Comparison of ENCODE assay signal across 1 cellular context in the genomic region with DNA sequence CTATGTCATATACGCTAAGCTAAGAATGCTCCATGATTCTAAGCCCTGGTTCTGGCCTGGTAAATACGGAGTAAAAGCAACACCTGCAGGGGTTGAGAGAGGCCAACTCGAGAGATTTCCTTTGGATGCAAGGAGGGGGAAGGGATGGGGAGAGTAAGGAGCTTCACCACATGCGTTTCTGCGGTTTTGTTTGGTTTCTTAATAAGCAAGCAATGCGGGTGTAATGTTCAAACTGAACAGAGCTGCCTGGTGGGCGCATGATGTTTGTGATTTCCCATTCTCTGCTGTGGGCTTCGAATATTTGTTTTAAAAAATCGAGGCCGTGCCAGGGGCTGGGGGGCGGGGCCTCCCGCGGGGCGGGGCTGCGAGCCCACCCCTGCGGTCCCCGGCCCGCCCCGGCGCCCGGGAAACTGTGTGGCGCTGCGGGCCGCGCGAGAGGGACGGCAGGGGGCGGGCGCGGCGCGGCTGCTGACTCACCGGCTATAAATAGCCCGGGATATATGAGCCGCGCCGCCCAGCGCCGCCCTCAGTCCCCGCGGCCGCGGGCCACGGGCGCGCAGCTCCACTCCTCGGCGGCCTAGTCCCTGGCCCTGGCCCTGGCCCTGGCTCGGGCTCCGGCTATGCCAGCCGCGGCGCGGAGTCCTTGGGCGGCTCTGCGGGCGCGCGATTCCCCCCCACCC.
TF ChIP-seq lines count a peak whose summit lies in the region.

No MANE protein-coding gene starts in this region.

TF ChIP-seq in A549, 52 proteins besides CTCF, POLR2A, EP300 and RAD21 (continued from another document):
- TF ChIP-seq HOXA7 (CRISPR knock-in tag; IDR thresholded peaks at IDR 0.05) (no peak), NFE2L2 (conservative IDR thresholded peaks at IDR 0.05; ENCODE audit: low read length) (no peak; the same call in 1 of the 2 replicates), ZC3H11A (IDR thresholded peaks at IDR 0.05) (no peak), USF2 (IDR thresholded peaks at IDR 0.05) (no peak), KDM1A (IDR thresholded peaks at IDR 0.05; ENCODE audit: low read depth) (no peak), HES2 (IDR thresholded peaks at IDR 0.05) (no peak), RFX5 (IDR thresholded peaks at IDR 0.05) (no peak), MAZ (IDR thresholded peaks at IDR 0.05; ENCODE audit: borderline replicate concordance, low read depth, low read length) (0 out of 2 replicates have a peak, but pooled peaks have one; percentile 46), RNF2 (IDR thresholded peaks at IDR 0.05; ENCODE audit: borderline replicate concordance, low read depth) (no peak), FOXS1 (CRISPR knock-in tag; IDR thresholded peaks at IDR 0.05) (no peak), RARB (CRISPR knock-in tag; IDR thresholded peaks at IDR 0.05) (no peak), JUN (IDR thresholded peaks at IDR 0.05) (peak; percentile 98 to 100), BHLHE40 (IDR thresholded peaks at IDR 0.05; ENCODE audit: low read depth, low read length) (no peak), FOSB (CRISPR knock-in tag; IDR thresholded peaks at IDR 0.05) (no peak), CBX8 (IDR thresholded peaks at IDR 0.05) (no peak), ZNF302 (CRISPR knock-in tag; IDR thresholded peaks at IDR 0.05) (no peak), EHMT2 (IDR thresholded peaks at IDR 0.05; ENCODE audit: low read depth) (no peak), GATA3 (IDR thresholded peaks at IDR 0.05; ENCODE audit: borderline replicate concordance) (peak; percentile 76), E2F6 (IDR thresholded peaks at IDR 0.05; ENCODE audit: borderline replicate concordance, low read depth) (peak; percentile 49; the same call in 1 of the 2 replicates), ESRRA (IDR thresholded peaks at IDR 0.05; ENCODE audit: borderline replicate concordance, low read length) (no peak), CEBPB (IDR thresholded peaks at IDR 0.05) (no peak), CHD2 (IDR thresholded peaks at IDR 0.05; ENCODE audit: low read length, partially characterized antibody) (peak; percentile 71), MAFK (IDR thresholded peaks at IDR 0.05; ENCODE audit: partially characterized antibody) (no peak), RCOR1 (IDR thresholded peaks at IDR 0.05; ENCODE audit: low read depth, low read length) (no peak), CBX2 (IDR thresholded peaks at IDR 0.05; ENCODE audit: borderline replicate concordance, low read depth) (no peak), KDM5A (IDR thresholded peaks at IDR 0.05) (no peak), PHF8 (IDR thresholded peaks at IDR 0.05; ENCODE audit: borderline replicate concordance, low read depth) (no peak; the same call in 1 of the 2 replicates), ZFP36 (IDR thresholded peaks at IDR 0.05; ENCODE audit: borderline replicate concordance, partially characterized antibody) (no peak), TP53 (CRISPR knock-in tag; IDR thresholded peaks at IDR 0.05) (no peak), JUNB (IDR thresholded peaks at IDR 0.05) (peak; percentile 62; the same call in 1 of the 2 replicates), BCL3 (IDR thresholded peaks at IDR 0.05) (peak; percentile 100), ZSCAN20 (CRISPR knock-in tag; IDR thresholded peaks at IDR 0.05) (0 out of 2 replicates have a peak, but pooled peaks have one; percentile 24), NR3C1 (IDR thresholded peaks at IDR 0.05) (no peak), PBX3 (IDR thresholded peaks at IDR 0.05) (peak; percentile 82)
- TF ChIP-seq, protein P1, sequence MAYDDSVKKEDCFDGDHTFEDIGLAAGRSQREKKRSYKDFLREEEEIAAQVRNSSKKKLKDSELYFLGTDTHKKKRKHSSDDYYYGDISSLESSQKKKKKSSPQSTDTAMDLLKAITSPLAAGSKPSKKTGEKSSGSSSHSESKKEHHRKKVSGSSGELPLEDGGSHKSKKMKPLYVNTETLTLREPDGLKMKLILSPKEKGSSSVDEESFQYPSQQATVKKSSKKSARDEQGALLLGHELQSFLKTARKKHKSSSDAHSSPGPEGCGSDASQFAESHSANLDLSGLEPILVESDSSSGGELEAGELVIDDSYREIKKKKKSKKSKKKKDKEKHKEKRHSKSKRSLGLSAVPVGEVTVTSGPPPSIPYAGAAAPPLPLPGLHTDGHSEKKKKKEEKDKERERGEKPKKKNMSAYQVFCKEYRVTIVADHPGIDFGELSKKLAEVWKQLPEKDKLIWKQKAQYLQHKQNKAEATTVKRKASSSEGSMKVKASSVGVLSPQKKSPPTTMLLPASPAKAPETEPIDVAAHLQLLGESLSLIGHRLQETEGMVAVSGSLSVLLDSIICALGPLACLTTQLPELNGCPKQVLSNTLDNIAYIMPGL (CRISPR knock-in tag; IDR thresholded peaks at IDR 0.05; ENCODE audit: borderline replicate concordance), result no peak
- TF ChIP-seq, protein P2, sequence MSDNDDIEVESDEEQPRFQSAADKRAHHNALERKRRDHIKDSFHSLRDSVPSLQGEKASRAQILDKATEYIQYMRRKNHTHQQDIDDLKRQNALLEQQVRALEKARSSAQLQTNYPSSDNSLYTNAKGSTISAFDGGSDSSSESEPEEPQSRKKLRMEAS (IDR thresholded peaks at IDR 0.05), result peak; percentile 67
- TF ChIP-seq, protein P3, sequence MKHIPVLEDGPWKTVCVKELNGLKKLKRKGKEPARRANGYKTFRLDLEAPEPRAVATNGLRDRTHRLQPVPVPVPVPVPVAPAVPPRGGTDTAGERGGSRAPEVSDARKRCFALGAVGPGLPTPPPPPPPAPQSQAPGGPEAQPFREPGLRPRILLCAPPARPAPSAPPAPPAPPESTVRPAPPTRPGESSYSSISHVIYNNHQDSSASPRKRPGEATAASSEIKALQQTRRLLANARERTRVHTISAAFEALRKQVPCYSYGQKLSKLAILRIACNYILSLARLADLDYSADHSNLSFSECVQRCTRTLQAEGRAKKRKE (CRISPR knock-in tag; IDR thresholded peaks at IDR 0.05; ENCODE audit: low read depth), result no peak; the same call in 1 of the 2 replicates
